In the genomic region with DNA sequence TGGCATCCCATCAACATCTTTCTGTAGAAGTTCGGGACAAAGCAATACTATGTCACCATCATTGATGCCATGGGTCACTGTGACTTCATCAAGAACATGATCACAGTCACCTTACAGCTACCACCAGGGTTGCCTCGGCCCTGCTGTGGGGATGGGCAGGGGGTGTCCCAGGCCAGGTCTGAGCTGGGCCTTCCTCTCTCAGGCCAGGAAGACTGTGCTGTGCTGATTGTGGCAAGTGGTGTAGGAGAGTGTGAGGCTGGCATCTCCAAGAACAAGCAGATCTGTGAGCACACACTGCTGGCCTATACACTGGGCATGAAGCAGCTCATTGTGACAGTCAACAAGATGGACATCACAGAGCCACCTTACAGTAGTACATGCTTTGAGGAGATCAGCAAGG, we compare ENCODE assay signal across 38 cellular contexts.
"Had no signal": no experiment of that assay in that cellular context is flagged by ENCODE, and none has a peak within 500 bp of the region (broad histone marks: within the 10 kb centered on the region; RNA-seq: fewer than 3 reads in every experiment).

No MANE protein-coding gene starts in this region.

- H3K4me1 Mint-ChIP-seq: activated naive CD4-positive, alpha-beta T cell treated with anti-CD3 and anti-CD28 coated beads, Interleukin-2, amount 10 ng/mL, durations not matched to agents 7 days and 5 days; activated naive CD4-positive, alpha-beta T cell treated with anti-CD3 and anti-CD28 coated beads, Interleukin-2, amount 50 U/mL, for 24 hours; activated naive CD8-positive, alpha-beta T cell treated with anti-CD3 and anti-CD28 coated beads for 36 hours; activated naive CD8-positive, alpha-beta T cell treated with anti-CD3 and anti-CD28 coated beads, Interleukin-2, amount 10 ng/mL, durations not matched to agents 7 days and 5 days; activated naive CD8-positive, alpha-beta T cell treated with anti-CD3 and anti-CD28 coated beads, Interleukin-2, amount 50 U/mL, for 24 hours; brain; central memory CD8-positive, alpha-beta T cell had no signal

- H3K4me3 ChIP-seq: adrenal gland, ascending aorta, body of pancreas, breast epithelium, cardiac muscle cell had no signal

- H3K27me3 Mint-ChIP-seq: activated naive CD4-positive, alpha-beta T cell treated with anti-CD3 and anti-CD28 coated beads, Interleukin-2, amount 50 U/mL, for 24 hours; activated T-cell treated with anti-CD3 and anti-CD28 coated beads, Interleukin-2, amount 50 U/mL, for 24 hours had no signal

- ATAC-seq: activated naive CD4-positive, alpha-beta T cell treated with anti-CD3 and anti-CD28 coated beads, Interleukin-2, amount 50 U/mL, for 72 hours; activated naive CD8-positive, alpha-beta T cell treated with anti-CD3 and anti-CD28 coated beads, Interleukin-2, amount 50 U/mL, for 24 hours; activated T-cell treated with anti-CD3 and anti-CD28 coated beads, Interleukin-2, amount 50 U/mL, for 4 hours; activated T-cell treated with anti-CD3 and anti-CD28 coated beads, Interleukin-2, amount 50 U/mL, for 72 hours; body of pancreas had no signal

- H3K36me3 ChIP-seq: adrenal gland, ascending aorta, brain microvascular endothelial cell, breast epithelium, cardiac muscle cell had no signal

- DNase-seq: activated effector memory CD4-positive, alpha-beta T cell treated with anti-CD3 and anti-CD28 coated beads, Interleukin-2, amount 50 U/mL, for 16 hours; activated effector memory CD4-positive, alpha-beta T cell treated with Interleukin-2 at 50 U/mL for 16 hours; activated gamma-delta T cell; activated gamma-delta T cell treated with Interleukin-2 at 50 U/mL for 16 hours; activated naive CD4-positive, alpha-beta T cell; activated naive CD4-positive, alpha-beta T cell treated with anti-CD3 and anti-CD28 coated beads for 36 hours; activated naive CD4-positive, alpha-beta T cell treated with anti-CD3 and anti-CD28 coated beads, Interleukin-2, amount 10 ng/mL, durations not matched to agents 7 days and 5 days; activated naive CD4-positive, alpha-beta T cell treated with anti-CD3 and anti-CD28 coated beads, Interleukin-2, amount 50 U/mL, for 16 hours; activated naive CD4-positive, alpha-beta T cell treated with Interleukin-2 at 50 U/mL for 16 hours; activated naive CD8-positive, alpha-beta T cell treated with anti-CD3 and anti-CD28 coated beads for 36 hours; activated naive CD8-positive, alpha-beta T cell treated with anti-CD3 and anti-CD28 coated beads, Interleukin-2, amount 10 ng/mL, durations not matched to agents 7 days and 5 days; activated naive CD8-positive, alpha-beta T cell treated with anti-CD3 and anti-CD28 coated beads, Interleukin-2, amount 50 U/mL, for 24 hours; activated T-cell treated with anti-CD3 and anti-CD28 coated beads for 4 hours; activated T-cell treated with anti-CD3 and anti-CD28 coated beads, Interleukin-2, amount 50 U/mL, for 1 hour; activated T-cell treated with anti-CD3 and anti-CD28 coated beads, Interleukin-2, amount 50 U/mL, for 24 hours; activated T-cell treated with anti-CD3 and anti-CD28 coated beads, Interleukin-2, amount 50 U/mL, for 4 hours; activated T-cell treated with anti-CD3 and anti-CD28 coated beads, Interleukin-2, amount 50 U/mL, for 48 hours; activated T-cell treated with anti-CD3 and anti-CD28 coated beads, Interleukin-2, amount 50 U/mL, for 72 hours; adrenal gland; amniotic stem cell; amygdala; anterior cingulate cortex; aorta; body of pancreas; brain microvascular endothelial cell; caudate nucleus; central memory CD4-positive, alpha-beta T cell; cerebellar nuclear complex had no signal

- H3K9me3 Mint-ChIP-seq: activated naive CD4-positive, alpha-beta T cell treated with anti-CD3 and anti-CD28 coated beads for 36 hours; activated naive CD4-positive, alpha-beta T cell treated with anti-CD3 and anti-CD28 coated beads, Interleukin-2, amount 10 ng/mL, durations not matched to agents 7 days and 5 days; activated naive CD4-positive, alpha-beta T cell treated with anti-CD3 and anti-CD28 coated beads, Interleukin-2, amount 50 U/mL, for 24 hours; activated naive CD4-positive, alpha-beta T cell treated with anti-CD3 and anti-CD28 coated beads, Interleukin-2, amount 50 U/mL, for 72 hours; activated naive CD8-positive, alpha-beta T cell treated with anti-CD3 and anti-CD28 coated beads for 36 hours; activated naive CD8-positive, alpha-beta T cell treated with anti-CD3 and anti-CD28 coated beads, Interleukin-2, amount 10 ng/mL, durations not matched to agents 7 days and 5 days; activated naive CD8-positive, alpha-beta T cell treated with anti-CD3 and anti-CD28 coated beads, Interleukin-2, amount 50 U/mL, for 24 hours; activated T-cell treated with anti-CD3 and anti-CD28 coated beads, Interleukin-2, amount 50 U/mL, for 24 hours; activated T-cell treated with anti-CD3 and anti-CD28 coated beads, Interleukin-2, amount 50 U/mL, for 4 hours; activated T-helper 1 cell treated with anti-CD3 and anti-CD28 coated beads, Interleukin-12 subunit alpha, Interleukin-12 subunit beta, Interleukin-2, Interleukin-4 antibody, amounts not matched to agents 30 ng/mL and 10 ng/mL and 1 ng/mL, durations not matched to agents 14 hours and 24 hours and 36 hours; activated T-helper 2 cell treated with anti-CD3 and anti-CD28 coated beads, Interferon-gamma antibody, Interleukin-2, Interleukin-4, amounts not matched to agents 10 μg/mL and 5 μg/mL and 100 μg/mL, durations not matched to agents 14 hours and 24 hours and 36 hours; brain; central memory CD8-positive, alpha-beta T cell had no signal

- H3K4me3 Mint-ChIP-seq: activated naive CD4-positive, alpha-beta T cell treated with anti-CD3 and anti-CD28 coated beads for 36 hours; activated naive CD4-positive, alpha-beta T cell treated with anti-CD3 and anti-CD28 coated beads, Interleukin-2, amount 10 ng/mL, durations not matched to agents 7 days and 5 days; activated naive CD4-positive, alpha-beta T cell treated with anti-CD3 and anti-CD28 coated beads, Interleukin-2, amount 50 U/mL, for 24 hours; activated naive CD8-positive, alpha-beta T cell; activated naive CD8-positive, alpha-beta T cell treated with anti-CD3 and anti-CD28 coated beads for 36 hours; activated naive CD8-positive, alpha-beta T cell treated with anti-CD3 and anti-CD28 coated beads, Interleukin-2, amount 10 ng/mL, durations not matched to agents 7 days and 5 days; activated naive CD8-positive, alpha-beta T cell treated with anti-CD3 and anti-CD28 coated beads, Interleukin-2, amount 50 U/mL, for 24 hours; activated T-cell treated with anti-CD3 and anti-CD28 coated beads, Interleukin-2, amount 50 U/mL, for 24 hours; activated T-cell treated with anti-CD3 and anti-CD28 coated beads, Interleukin-2, amount 50 U/mL, for 4 hours; activated T-cell treated with anti-CD3 and anti-CD28 coated beads, Interleukin-2, amount 50 U/mL, for 72 hours; activated T-helper 1 cell treated with anti-CD3 and anti-CD28 coated beads, Interleukin-12 subunit alpha, Interleukin-12 subunit beta, Interleukin-2, Interleukin-4 antibody, amounts not matched to agents 30 ng/mL and 10 ng/mL and 1 ng/mL, durations not matched to agents 14 hours and 24 hours and 36 hours; brain; central memory CD8-positive, alpha-beta T cell had no signal

- H3K27me3 ChIP-seq: adrenal gland, ascending aorta, body of pancreas, brain microvascular endothelial cell, breast epithelium had no signal

- H3K27ac ChIP-seq: adrenal gland, ascending aorta, body of pancreas, brain microvascular endothelial cell, breast epithelium, cardiac muscle cell had no signal

- H3K36me3 Mint-ChIP-seq: activated naive CD4-positive, alpha-beta T cell treated with anti-CD3 and anti-CD28 coated beads, Interleukin-2, amount 10 ng/mL, durations not matched to agents 7 days and 5 days; activated naive CD4-positive, alpha-beta T cell treated with anti-CD3 and anti-CD28 coated beads, Interleukin-2, amount 50 U/mL, for 24 hours; activated naive CD4-positive, alpha-beta T cell treated with anti-CD3 and anti-CD28 coated beads, Interleukin-2, amount 50 U/mL, for 72 hours; activated naive CD8-positive, alpha-beta T cell treated with anti-CD3 and anti-CD28 coated beads for 36 hours; activated naive CD8-positive, alpha-beta T cell treated with anti-CD3 and anti-CD28 coated beads, Interleukin-2, amount 10 ng/mL, durations not matched to agents 7 days and 5 days; brain had no signal

- H3K27ac Mint-ChIP-seq: activated naive CD4-positive, alpha-beta T cell treated with anti-CD3 and anti-CD28 coated beads for 36 hours; activated naive CD4-positive, alpha-beta T cell treated with anti-CD3 and anti-CD28 coated beads, Interleukin-2, amount 10 ng/mL, durations not matched to agents 7 days and 5 days; activated naive CD4-positive, alpha-beta T cell treated with anti-CD3 and anti-CD28 coated beads, Interleukin-2, amount 50 U/mL, for 24 hours; activated naive CD4-positive, alpha-beta T cell treated with anti-CD3 and anti-CD28 coated beads, Interleukin-2, amount 50 U/mL, for 72 hours; activated naive CD8-positive, alpha-beta T cell; activated naive CD8-positive, alpha-beta T cell treated with anti-CD3 and anti-CD28 coated beads for 36 hours; activated naive CD8-positive, alpha-beta T cell treated with anti-CD3 and anti-CD28 coated beads, Interleukin-2, amount 10 ng/mL, durations not matched to agents 7 days and 5 days; activated naive CD8-positive, alpha-beta T cell treated with anti-CD3 and anti-CD28 coated beads, Interleukin-2, amount 50 U/mL, for 24 hours; activated T-cell treated with anti-CD3 and anti-CD28 coated beads, Interleukin-2, amount 50 U/mL, for 24 hours; activated T-cell treated with anti-CD3 and anti-CD28 coated beads, Interleukin-2, amount 50 U/mL, for 72 hours; activated T-helper 1 cell treated with anti-CD3 and anti-CD28 coated beads, Interleukin-12 subunit alpha, Interleukin-12 subunit beta, Interleukin-2, Interleukin-4 antibody, amounts not matched to agents 30 ng/mL and 10 ng/mL and 1 ng/mL, durations not matched to agents 14 hours and 24 hours and 36 hours; activated T-helper 2 cell treated with anti-CD3 and anti-CD28 coated beads, Interferon-gamma antibody, Interleukin-2, Interleukin-4, amounts not matched to agents 10 μg/mL and 5 μg/mL and 100 μg/mL, durations not matched to agents 14 hours and 24 hours and 36 hours; brain had no signal

- H3K4me1 ChIP-seq: adrenal gland, ascending aorta, body of pancreas, breast epithelium had no signal

- H3K9me3 ChIP-seq: adrenal gland, ascending aorta, body of pancreas, breast epithelium had no signal
